Comparison of ENCODE assay signal across 13 cellular contexts in genomic region chr2:25381502-25381901, GRCh38.
"Had no signal": no experiment of that assay in that cellular context is flagged by ENCODE, and none has a peak within 500 bp of the region (broad histone marks: within the 10 kb centered on the region; RNA-seq: fewer than 3 reads in every experiment).

No MANE protein-coding gene starts in this region.

- H3K27me3 ChIP-seq: breast epithelium, tibial nerve had no signal

- ATAC-seq: activated CD8-positive, alpha-beta T cell treated with anti-CD3 and anti-CD28 coated beads for 36 hours; left ventricle myocardium superior had no signal

- DNase-seq: activated CD4-positive, CD25-positive, alpha-beta regulatory T cell treated with anti-CD3 and anti-CD28 coated beads, Interleukin-2, amount 50 U/mL, for 72 hours; activated CD8-positive, alpha-beta T cell treated with anti-CD3 and anti-CD28 coated beads for 36 hours; activated T-cell treated with anti-CD3 and anti-CD28 coated beads for 4 hours; left ventricle myocardium superior; mesendoderm; stimulated activated CD4-positive, alpha-beta T cell treated with anti-CD3 and anti-CD28 coated beads, Interleukin-4, amount 100 ng/mL, for 4 hours; T-helper 2 cell had no signal

- H3K4me3 ChIP-seq: breast epithelium, tibial nerve had no signal

- H3K36me3 ChIP-seq: breast epithelium had no signal

- H3K9me3 ChIP-seq: breast epithelium, tibial nerve had no signal

- H3K27me3 Mint-ChIP-seq: activated CD8-positive, alpha-beta T cell treated with anti-CD3 and anti-CD28 coated beads for 36 hours; activated naive CD8-positive, alpha-beta T cell had no signal

- FAIRE-seq: endothelial cell of umbilical vein, frontal cortex had no signal

- H3K27ac Mint-ChIP-seq: activated CD8-positive, alpha-beta T cell treated with anti-CD3 and anti-CD28 coated beads for 36 hours; activated naive CD8-positive, alpha-beta T cell; activated T-helper 2 cell treated with anti-CD3 and anti-CD28 coated beads, Interferon-gamma antibody, Interleukin-2, Interleukin-4, amounts not matched to agents 10 μg/mL and 5 μg/mL and 100 μg/mL, durations not matched to agents 14 hours and 24 hours and 36 hours had no signal

- H3K27ac ChIP-seq: breast epithelium, tibial nerve had no signal

- H3K4me3 Mint-ChIP-seq: activated CD8-positive, alpha-beta T cell treated with anti-CD3 and anti-CD28 coated beads for 36 hours; activated naive CD8-positive, alpha-beta T cell had no signal

- H3K9me3 Mint-ChIP-seq: activated CD8-positive, alpha-beta T cell treated with anti-CD3 and anti-CD28 coated beads for 36 hours; activated T-helper 2 cell treated with anti-CD3 and anti-CD28 coated beads, Interferon-gamma antibody, Interleukin-2, Interleukin-4, amounts not matched to agents 10 μg/mL and 5 μg/mL and 100 μg/mL, durations not matched to agents 14 hours and 24 hours and 36 hours had no signal
